In genomic region chr10:72272689-72273409, GRCh38 we compare ENCODE assay signal across 1 cellular context.
TF ChIP-seq lines count a peak whose summit lies in the region.

No MANE protein-coding gene starts in this region.

TF ChIP-seq in HepG2, 621 proteins besides CTCF, POLR2A, EP300 and RAD21 (continued from another document and continues in another):
- TF ChIP-seq, protein P1, sequence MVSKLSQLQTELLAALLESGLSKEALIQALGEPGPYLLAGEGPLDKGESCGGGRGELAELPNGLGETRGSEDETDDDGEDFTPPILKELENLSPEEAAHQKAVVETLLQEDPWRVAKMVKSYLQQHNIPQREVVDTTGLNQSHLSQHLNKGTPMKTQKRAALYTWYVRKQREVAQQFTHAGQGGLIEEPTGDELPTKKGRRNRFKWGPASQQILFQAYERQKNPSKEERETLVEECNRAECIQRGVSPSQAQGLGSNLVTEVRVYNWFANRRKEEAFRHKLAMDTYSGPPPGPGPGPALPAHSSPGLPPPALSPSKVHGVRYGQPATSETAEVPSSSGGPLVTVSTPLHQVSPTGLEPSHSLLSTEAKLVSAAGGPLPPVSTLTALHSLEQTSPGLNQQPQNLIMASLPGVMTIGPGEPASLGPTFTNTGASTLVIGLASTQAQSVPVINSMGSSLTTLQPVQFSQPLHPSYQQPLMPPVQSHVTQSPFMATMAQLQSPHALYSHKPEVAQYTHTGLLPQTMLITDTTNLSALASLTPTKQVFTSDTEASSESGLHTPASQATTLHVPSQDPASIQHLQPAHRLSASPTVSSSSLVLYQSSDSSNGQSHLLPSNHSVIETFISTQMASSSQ (IDR thresholded peaks at IDR 0.05; ENCODE audit: low read depth) = no peak
- TF ChIP-seq, protein P1 (CRISPR knock-in tag; IDR thresholded peaks at IDR 0.05; ENCODE audit: borderline replicate concordance) = 0 out of 2 replicates have a peak, but pooled peaks have one; percentile 52
- TF ChIP-seq SAFB2 (CRISPR knock-in tag; IDR thresholded peaks at IDR 0.05; ENCODE audit: borderline replicate concordance, low read depth) (0 out of 2 replicates have a peak, but pooled peaks have one; percentile 7), RFX5 (IDR thresholded peaks at IDR 0.05; ENCODE audit: low read depth, low read length) (peak; percentile 43), SMAD3 (CRISPR knock-in tag; IDR thresholded peaks at IDR 0.05) (peak; percentile 98), ZNF644 (CRISPR knock-in tag; IDR thresholded peaks at IDR 0.05; ENCODE audit: low read depth) (no peak), GTF3A (CRISPR knock-in tag; conservative IDR thresholded peaks at IDR 0.05) (0 out of 2 replicates have a peak, but pooled peaks have one; percentile 59), ETV5 (CRISPR knock-in tag; IDR thresholded peaks at IDR 0.05; ENCODE audit: borderline replicate concordance) (peak; percentile 67), CBX1 (IDR thresholded peaks at IDR 0.05; ENCODE audit: low read depth) (peak; percentile 61), KDM3A (CRISPR knock-in tag; IDR thresholded peaks at IDR 0.05; ENCODE audit: low read depth) (peak; percentile 75; the same call in 1 of the 2 replicates), KLF6 (CRISPR knock-in tag; IDR thresholded peaks at IDR 0.05) (peak; percentile 99), ZSCAN31 (CRISPR knock-in tag; IDR thresholded peaks at IDR 0.05; ENCODE audit: low read depth) (no peak), ZNF362 (CRISPR knock-in tag; IDR thresholded peaks at IDR 0.05; ENCODE audit: borderline replicate concordance) (peak; percentile 72), XBP1 (CRISPR knock-in tag; IDR thresholded peaks at IDR 0.05) (0 out of 2 replicates have a peak, but pooled peaks have one; percentile 57), ZFP36L1 (CRISPR knock-in tag; IDR thresholded peaks at IDR 0.05) (no peak), RELA (CRISPR knock-in tag; IDR thresholded peaks at IDR 0.05) (no peak), ZC3H13 (CRISPR knock-in tag; IDR thresholded peaks at IDR 0.05) (peak; percentile 0; the same call in 1 of the 2 replicates), ESRRA (CRISPR knock-in tag; IDR thresholded peaks at IDR 0.05; ENCODE audit: low read depth) (peak; percentile 71; the same call in 1 of the 2 replicates), HMG20B (CRISPR knock-in tag; conservative IDR thresholded peaks at IDR 0.05) (no peak), THYN1 (CRISPR knock-in tag; IDR thresholded peaks at IDR 0.05; ENCODE audit: borderline replicate concordance, low read depth) (no peak), SOX13 (IDR thresholded peaks at IDR 0.05) (no peak), SOX13 (CRISPR knock-in tag; conservative IDR thresholded peaks at IDR 0.05 in 1 of 2, IDR thresholded peaks at IDR 0.05 in 1 of 2) (peak in 1 of 2 experiments; percentile 74; a peak in 2 of 4 replicates), ZNF704 (CRISPR knock-in tag; IDR thresholded peaks at IDR 0.05; ENCODE audit: borderline replicate concordance) (0 out of 2 replicates have a peak, but pooled peaks have one; percentile 6), ZNF207 (IDR thresholded peaks at IDR 0.05; ENCODE audit: borderline replicate concordance) (no peak), SSRP1 (CRISPR knock-in tag; IDR thresholded peaks at IDR 0.05) (peak; percentile 97; the same call in 1 of the 2 replicates), NFIC (IDR thresholded peaks at IDR 0.05; ENCODE audit: low read length) (no peak), HDAC1 (CRISPR knock-in tag; IDR thresholded peaks at IDR 0.05) (peak; percentile 81), RARA (CRISPR knock-in tag; IDR thresholded peaks at IDR 0.05) (peak; percentile 55), RBFOX2 (IDR thresholded peaks at IDR 0.05; ENCODE audit: low read depth, low read length) (peak; percentile 12; the same call in 1 of the 2 replicates), HNRNPUL1 (IDR thresholded peaks at IDR 0.05; ENCODE audit: low read depth, low read length) (no peak), ZNF225 (CRISPR knock-in tag; IDR thresholded peaks at IDR 0.05) (peak; percentile 49; the same call in 1 of the 2 replicates), ZNF24 (IDR thresholded peaks at IDR 0.05) (0 out of 2 replicates have a peak, but pooled peaks have one; percentile 61), RCOR2 (CRISPR knock-in tag; IDR thresholded peaks at IDR 0.05) (peak; percentile 80), NCOA2 (CRISPR knock-in tag; IDR thresholded peaks at IDR 0.05) (peak; percentile 86), RBM22 (optimal IDR thresholded peaks at IDR 0.05; ENCODE audit: low read length) (peak; percentile 79), ZNF747 (CRISPR knock-in tag; IDR thresholded peaks at IDR 0.05; ENCODE audit: borderline replicate concordance) (no peak; the same call in 1 of the 2 replicates), MAZ (IDR thresholded peaks at IDR 0.05; ENCODE audit: borderline replicate concordance, low read depth, low read length) (no peak), MAZ (CRISPR knock-in tag; IDR thresholded peaks at IDR 0.05; ENCODE audit: low read depth) (peak; percentile 91), ZNF264 (CRISPR knock-in tag; IDR thresholded peaks at IDR 0.05) (no peak; the same call in 1 of the 2 replicates), LCORL (IDR thresholded peaks at IDR 0.05) (no peak), LCORL (CRISPR knock-in tag; IDR thresholded peaks at IDR 0.05) (peak; percentile 90), NCOA5 (CRISPR knock-in tag; IDR thresholded peaks at IDR 0.05) (no peak), ZFP62 (CRISPR knock-in tag; IDR thresholded peaks at IDR 0.05) (no peak), MED1 (CRISPR knock-in tag; IDR thresholded peaks at IDR 0.05) (peak; percentile 98), GLI4 (CRISPR knock-in tag; IDR thresholded peaks at IDR 0.05; ENCODE audit: borderline replicate concordance) (no peak), ISL2 (CRISPR knock-in tag; IDR thresholded peaks at IDR 0.05) (peak; percentile 69; the same call in 1 of the 2 replicates), SP140L (CRISPR knock-in tag; IDR thresholded peaks at IDR 0.05; ENCODE audit: borderline replicate concordance) (no peak; the same call in 1 of the 2 replicates), THAP7 (CRISPR knock-in tag; IDR thresholded peaks at IDR 0.05) (0 out of 2 replicates have a peak, but pooled peaks have one; percentile 50), HES4 (CRISPR knock-in tag; IDR thresholded peaks at IDR 0.05; ENCODE audit: borderline replicate concordance) (no peak)
- TF ChIP-seq, protein P2, sequence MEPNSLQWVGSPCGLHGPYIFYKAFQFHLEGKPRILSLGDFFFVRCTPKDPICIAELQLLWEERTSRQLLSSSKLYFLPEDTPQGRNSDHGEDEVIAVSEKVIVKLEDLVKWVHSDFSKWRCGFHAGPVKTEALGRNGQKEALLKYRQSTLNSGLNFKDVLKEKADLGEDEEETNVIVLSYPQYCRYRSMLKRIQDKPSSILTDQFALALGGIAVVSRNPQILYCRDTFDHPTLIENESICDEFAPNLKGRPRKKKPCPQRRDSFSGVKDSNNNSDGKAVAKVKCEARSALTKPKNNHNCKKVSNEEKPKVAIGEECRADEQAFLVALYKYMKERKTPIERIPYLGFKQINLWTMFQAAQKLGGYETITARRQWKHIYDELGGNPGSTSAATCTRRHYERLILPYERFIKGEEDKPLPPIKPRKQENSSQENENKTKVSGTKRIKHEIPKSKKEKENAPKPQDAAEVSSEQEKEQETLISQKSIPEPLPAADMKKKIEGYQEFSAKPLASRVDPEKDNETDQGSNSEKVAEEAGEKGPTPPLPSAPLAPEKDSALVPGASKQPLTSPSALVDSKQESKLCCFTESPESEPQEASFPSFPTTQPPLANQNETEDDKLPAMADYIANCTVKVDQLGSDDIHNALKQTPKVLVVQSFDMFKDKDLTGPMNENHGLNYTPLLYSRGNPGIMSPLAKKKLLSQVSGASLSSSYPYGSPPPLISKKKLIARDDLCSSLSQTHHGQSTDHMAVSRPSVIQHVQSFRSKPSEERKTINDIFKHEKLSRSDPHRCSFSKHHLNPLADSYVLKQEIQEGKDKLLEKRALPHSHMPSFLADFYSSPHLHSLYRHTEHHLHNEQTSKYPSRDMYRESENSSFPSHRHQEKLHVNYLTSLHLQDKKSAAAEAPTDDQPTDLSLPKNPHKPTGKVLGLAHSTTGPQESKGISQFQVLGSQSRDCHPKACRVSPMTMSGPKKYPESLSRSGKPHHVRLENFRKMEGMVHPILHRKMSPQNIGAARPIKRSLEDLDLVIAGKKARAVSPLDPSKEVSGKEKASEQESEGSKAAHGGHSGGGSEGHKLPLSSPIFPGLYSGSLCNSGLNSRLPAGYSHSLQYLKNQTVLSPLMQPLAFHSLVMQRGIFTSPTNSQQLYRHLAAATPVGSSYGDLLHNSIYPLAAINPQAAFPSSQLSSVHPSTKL (CRISPR knock-in tag; IDR thresholded peaks at IDR 0.05) = peak; percentile 58; the same call in 1 of the 2 replicates
- TF ChIP-seq, protein P3, sequence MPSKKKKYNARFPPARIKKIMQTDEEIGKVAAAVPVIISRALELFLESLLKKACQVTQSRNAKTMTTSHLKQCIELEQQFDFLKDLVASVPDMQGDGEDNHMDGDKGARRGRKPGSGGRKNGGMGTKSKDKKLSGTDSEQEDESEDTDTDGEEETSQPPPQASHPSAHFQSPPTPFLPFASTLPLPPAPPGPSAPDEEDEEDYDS (CRISPR knock-in tag; IDR thresholded peaks at IDR 0.05) = peak; percentile 49; the same call in 1 of the 2 replicates
- TF ChIP-seq, protein P4, sequence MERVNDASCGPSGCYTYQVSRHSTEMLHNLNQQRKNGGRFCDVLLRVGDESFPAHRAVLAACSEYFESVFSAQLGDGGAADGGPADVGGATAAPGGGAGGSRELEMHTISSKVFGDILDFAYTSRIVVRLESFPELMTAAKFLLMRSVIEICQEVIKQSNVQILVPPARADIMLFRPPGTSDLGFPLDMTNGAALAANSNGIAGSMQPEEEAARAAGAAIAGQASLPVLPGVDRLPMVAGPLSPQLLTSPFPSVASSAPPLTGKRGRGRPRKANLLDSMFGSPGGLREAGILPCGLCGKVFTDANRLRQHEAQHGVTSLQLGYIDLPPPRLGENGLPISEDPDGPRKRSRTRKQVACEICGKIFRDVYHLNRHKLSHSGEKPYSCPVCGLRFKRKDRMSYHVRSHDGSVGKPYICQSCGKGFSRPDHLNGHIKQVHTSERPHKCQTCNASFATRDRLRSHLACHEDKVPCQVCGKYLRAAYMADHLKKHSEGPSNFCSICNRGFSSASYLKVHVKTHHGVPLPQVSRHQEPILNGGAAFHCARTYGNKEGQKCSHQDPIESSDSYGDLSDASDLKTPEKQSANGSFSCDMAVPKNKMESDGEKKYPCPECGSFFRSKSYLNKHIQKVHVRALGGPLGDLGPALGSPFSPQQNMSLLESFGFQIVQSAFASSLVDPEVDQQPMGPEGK (CRISPR knock-in tag; IDR thresholded peaks at IDR 0.05) = peak; percentile 75
- TF ChIP-seq, protein P5, sequence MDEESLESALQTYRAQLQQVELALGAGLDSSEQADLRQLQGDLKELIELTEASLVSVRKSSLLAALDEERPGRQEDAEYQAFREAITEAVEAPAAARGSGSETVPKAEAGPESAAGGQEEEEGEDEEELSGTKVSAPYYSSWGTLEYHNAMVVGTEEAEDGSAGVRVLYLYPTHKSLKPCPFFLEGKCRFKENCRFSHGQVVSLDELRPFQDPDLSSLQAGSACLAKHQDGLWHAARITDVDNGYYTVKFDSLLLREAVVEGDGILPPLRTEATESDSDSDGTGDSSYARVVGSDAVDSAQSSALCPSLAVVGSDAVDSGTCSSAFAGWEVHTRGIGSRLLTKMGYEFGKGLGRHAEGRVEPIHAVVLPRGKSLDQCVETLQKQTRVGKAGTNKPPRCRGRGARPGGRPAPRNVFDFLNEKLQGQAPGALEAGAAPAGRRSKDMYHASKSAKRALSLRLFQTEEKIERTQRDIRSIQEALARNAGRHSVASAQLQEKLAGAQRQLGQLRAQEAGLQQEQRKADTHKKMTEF (CRISPR knock-in tag; IDR thresholded peaks at IDR 0.05) = peak; percentile 93
- TF ChIP-seq, protein P6, sequence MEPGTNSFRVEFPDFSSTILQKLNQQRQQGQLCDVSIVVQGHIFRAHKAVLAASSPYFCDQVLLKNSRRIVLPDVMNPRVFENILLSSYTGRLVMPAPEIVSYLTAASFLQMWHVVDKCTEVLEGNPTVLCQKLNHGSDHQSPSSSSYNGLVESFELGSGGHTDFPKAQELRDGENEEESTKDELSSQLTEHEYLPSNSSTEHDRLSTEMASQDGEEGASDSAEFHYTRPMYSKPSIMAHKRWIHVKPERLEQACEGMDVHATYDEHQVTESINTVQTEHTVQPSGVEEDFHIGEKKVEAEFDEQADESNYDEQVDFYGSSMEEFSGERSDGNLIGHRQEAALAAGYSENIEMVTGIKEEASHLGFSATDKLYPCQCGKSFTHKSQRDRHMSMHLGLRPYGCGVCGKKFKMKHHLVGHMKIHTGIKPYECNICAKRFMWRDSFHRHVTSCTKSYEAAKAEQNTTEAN (CRISPR knock-in tag; conservative IDR thresholded peaks at IDR 0.05) = peak; percentile 70; the same call in 1 of the 2 replicates
